23 cellular contexts compared by ENCODE assay signal in genomic region chr17:58498177-58498828, GRCh38. TPM values are rescaled to one million over a fixed set of nuclear protein-coding genes. Genes with fewer than 3 reads are reported as not detected.
"Had no signal": no experiment of that assay in that cellular context is flagged by ENCODE, and none has a peak within 500 bp of the region (broad histone marks: within the 10 kb centered on the region; RNA-seq: fewer than 3 reads in every experiment).

No MANE protein-coding gene starts in this region.

- H3K27ac ChIP-seq: adrenal gland had no signal

- H3K4me3 ChIP-seq: adrenal gland had no signal

- FAIRE-seq: RCC 7860 had no signal

- H3K27ac Mint-ChIP-seq: activated naive CD8-positive, alpha-beta T cell treated with anti-CD3 and anti-CD28 coated beads for 36 hours had no signal

- H3K27me3 Mint-ChIP-seq: activated naive CD8-positive, alpha-beta T cell treated with anti-CD3 and anti-CD28 coated beads for 36 hours had no signal

- H3K9me3 Mint-ChIP-seq: activated naive CD8-positive, alpha-beta T cell treated with anti-CD3 and anti-CD28 coated beads for 36 hours; T-helper 1 cell treated with Interleukin-12 subunit alpha and Interleukin-12 subunit beta and Interleukin-4 antibody, amounts not matched to agents 30 μg/mL and 1 μg/mL, for 36 hours had no signal

- ATAC-seq: activated CD4-positive, CD25-positive, alpha-beta regulatory T cell treated with anti-CD3 and anti-CD28 coated beads, Interleukin-2, amount 50 U/mL, for 24 hours; activated CD8-positive, alpha-beta T cell treated with anti-CD3 and anti-CD28 coated beads, Interleukin-2, amount 10 ng/mL, durations not matched to agents 7 days and 5 days had no signal

- DNase-seq: activated CD4-positive, alpha-beta T cell treated with anti-CD3 and anti-CD28 coated beads for 48 hours; activated CD4-positive, alpha-beta T cell treated with anti-CD3 and anti-CD28 coated beads, Interleukin-2, amount 50 U/mL, for 4 hours; activated CD8-positive, alpha-beta T cell treated with anti-CD3 and anti-CD28 coated beads, Interleukin-2, amount 10 ng/mL, durations not matched to agents 7 days and 5 days; activated effector memory CD4-positive, alpha-beta T cell treated with Interleukin-2 at 50 U/mL for 16 hours; activated naive CD4-positive, alpha-beta T cell treated with Interleukin-2 at 50 U/mL for 16 hours; activated naive CD8-positive, alpha-beta T cell treated with anti-CD3 and anti-CD28 coated beads for 36 hours; adrenal gland; anterior cingulate cortex; caudate nucleus; Karpas-422; MM.1S; NCI-H1105; NCI-H1436 treated with DMSO at 0.1 percent for 48 hours; NCI-H187; NCI-H2081; NCI-H510A treated with DMSO at 0.1 percent for 48 hours; NCI-H69; NK-92 treated with Interleukin-12 subunit alpha and Interleukin-12 subunit beta, amount 100 ng/mL, for 24 hours; SHP77 had no signal

- H3K27me3 ChIP-seq: adrenal gland had no signal

- H3K4me3 Mint-ChIP-seq: activated CD8-positive, alpha-beta T cell treated with anti-CD3 and anti-CD28 coated beads, Interleukin-2, amount 10 ng/mL, durations not matched to agents 7 days and 5 days; activated naive CD8-positive, alpha-beta T cell treated with anti-CD3 and anti-CD28 coated beads for 36 hours; T-helper 1 cell treated with Interleukin-12 subunit alpha and Interleukin-12 subunit beta and Interleukin-4 antibody, amounts not matched to agents 30 μg/mL and 1 μg/mL, for 36 hours had no signal

- H3K9me3 ChIP-seq: adrenal gland had no signal

- H3K4me1 ChIP-seq: adrenal gland had no signal

RNA-seq across cellular contexts. Expression of gene HSF5, which starts 10.1 kb away (rescaled TPM):
- total RNA-seq: adrenal gland, SK-MEL-5 had no signal
